9 cellular contexts compared by ENCODE assay signal in the genomic region with DNA sequence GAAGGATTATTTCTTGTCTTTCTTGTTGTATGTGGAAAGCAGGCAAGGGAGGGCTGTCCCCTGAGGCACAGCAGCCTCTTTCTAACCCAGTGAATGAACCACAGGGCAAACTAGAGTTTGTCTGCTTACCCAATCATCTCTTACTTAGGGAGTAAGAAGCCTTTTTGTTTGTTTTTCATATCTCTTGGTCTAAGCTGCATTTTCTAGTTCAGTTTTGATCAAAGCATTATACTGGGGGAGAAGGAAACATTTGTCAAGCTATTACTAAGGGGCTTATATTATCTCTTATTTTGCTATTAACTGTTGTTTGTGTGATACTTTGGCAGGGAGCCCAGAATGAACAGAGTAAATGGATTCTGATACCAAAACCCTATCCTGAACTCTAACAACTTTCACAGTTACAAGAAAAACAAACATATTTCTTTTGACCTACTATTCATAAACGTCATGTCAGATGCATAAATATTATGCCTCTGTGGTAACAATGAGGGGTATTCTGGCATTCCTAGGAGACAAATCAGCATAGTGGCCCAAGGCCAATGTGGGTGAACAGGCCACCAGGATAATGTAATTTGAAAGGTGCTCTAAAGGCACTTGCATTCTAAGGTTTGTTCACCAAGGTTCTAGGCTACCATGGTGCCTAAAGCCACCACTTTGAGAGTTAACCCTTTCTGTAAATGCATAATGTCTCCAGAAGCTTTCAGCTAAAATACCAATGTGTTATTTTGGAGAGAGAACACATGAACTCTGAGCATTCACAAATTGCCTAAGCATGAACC.
A peak's percentile ranks its signal among the peaks of the same experiment; 100 is the strongest.
DNase-seq lines count a peak whose midpoint lies in the region; ATAC-seq, FAIRE-seq and TF ChIP-seq lines count a peak whose summit lies in the region.
"Had no signal": no experiment of that assay in that cellular context is flagged by ENCODE, and none has a peak within 500 bp of the region (broad histone marks: within the 10 kb centered on the region; RNA-seq: fewer than 3 reads in every experiment).

No MANE protein-coding gene starts in this region.

- H3K27me3 ChIP-seq in astrocyte (ENCODE audit: insufficient read depth, low read length) (no peaks in the 10 kb centered on the region), uterus (no peaks in the 10 kb centered on the region)

- H3K9ac ChIP-seq in astrocyte (ENCODE audit: low read length): peak overlapping the region; percentile 63

- TF ChIP-seq POLR2A in uterus (IDR thresholded peaks at IDR 0.05): no peak

- peaks cover 26% of the 10 kb centered on the region for H3K4me1 Mint-ChIP-seq in activated naive CD4-positive, alpha-beta T cell treated with anti-CD3 and anti-CD28 coated beads, Interleukin-2, amount 50 U/mL, for 24 hours
- no peaks in the 10 kb centered on the region for H3K4me1 Mint-ChIP-seq in activated naive CD4-positive, alpha-beta T cell treated with anti-CD3 and anti-CD28 coated beads, Interleukin-2, amount 10 ng/mL, durations not matched to agents 7 days and 5 days
- H3K4me1 Mint-ChIP-seq in astrocyte (ENCODE audit: low read depth, unreplicated experiment): peaks cover 9% of the 10 kb centered on the region

- H3K9me3 Mint-ChIP-seq in activated naive CD4-positive, alpha-beta T cell treated with anti-CD3 and anti-CD28 coated beads, Interleukin-2, amount 50 U/mL, for 24 hours: no peaks in the 10 kb centered on the region
- no peaks in the 10 kb centered on the region for H3K9me3 Mint-ChIP-seq in activated naive CD4-positive, alpha-beta T cell treated with anti-CD3 and anti-CD28 coated beads, Interleukin-2, amount 10 ng/mL, durations not matched to agents 7 days and 5 days
- no peaks in the 10 kb centered on the region for H3K9me3 Mint-ChIP-seq in astrocyte (ENCODE audit: unreplicated experiment)

- TF ChIP-seq CTCF in astrocyte (IDR thresholded peaks at IDR 0.05; ENCODE audit: insufficient read depth, low read depth, low read length) (no peak), uterus (IDR thresholded peaks at IDR 0.05) (no peak)

- DNase-seq in activated naive CD4-positive, alpha-beta T cell treated with anti-CD3 and anti-CD28 coated beads, Interleukin-2, amount 10 ng/mL, durations not matched to agents 7 days and 5 days: no peak
- peak; percentile 73 for DNase-seq in astrocyte (ENCODE audit: low read depth)
- peak; percentile 95 for DNase-seq in kidney tubule cell (ENCODE audit: low spot score)
- peak in 1 of 2 donors; percentile 61 for DNase-seq in uterus
- DNase-seq in NCI-H510A treated with DMSO at 0.1 percent for 48 hours (lab: John Stamatoyannopoulos, UW): no peak
- DNase-seq: DND-41 had no signal

- H3K4me3 ChIP-seq in astrocyte (ENCODE audit: insufficient read depth, low read depth, low read length): no peak overlapping the region
- H3K4me3 ChIP-seq in uterus: no peak overlapping the region

- peak overlapping the region; percentile 6 for H3K4me2 ChIP-seq in astrocyte (ENCODE audit: low read length)

- CTCF ChIA-PET in activated naive CD4-positive, alpha-beta T cell treated with anti-CD3 and anti-CD28 coated beads, Interleukin-2, amount 10 ng/mL, durations not matched to agents 7 days and 5 days (lab: Charles Lee): interaction anchor here (0.8 kb wide), 1 partner anchor 9 kb away, joined by 3 read pairs; no protein-coding TSS in a partner anchor

- no peak for ATAC-seq in GM18870 (IDR thresholded peaks at IDR 0.05; ENCODE audit: unreplicated experiment)
- ATAC-seq in GM21786 (IDR thresholded peaks at IDR 0.05; ENCODE audit: unreplicated experiment): no peak

- FAIRE-seq in astrocyte (lab: Jason Lieb, UNC): peak; percentile 13

- no peaks in the 10 kb centered on the region for H3K79me2 ChIP-seq in astrocyte (ENCODE audit: insufficient read depth, low read length)

- H3K36me3 ChIP-seq in astrocyte (ENCODE audit: insufficient read depth, low read length): no peaks in the 10 kb centered on the region
- H3K36me3 ChIP-seq in uterus: no peaks in the 10 kb centered on the region

- no peak overlapping the region for H3K4me3 Mint-ChIP-seq in activated naive CD4-positive, alpha-beta T cell treated with anti-CD3 and anti-CD28 coated beads, Interleukin-2, amount 50 U/mL, for 24 hours
- H3K4me3 Mint-ChIP-seq in activated naive CD4-positive, alpha-beta T cell treated with anti-CD3 and anti-CD28 coated beads, Interleukin-2, amount 10 ng/mL, durations not matched to agents 7 days and 5 days: no peak overlapping the region
- no peak overlapping the region for H3K4me3 Mint-ChIP-seq in astrocyte (ENCODE audit: unreplicated experiment)

- H2AFZ ChIP-seq in astrocyte (ENCODE audit: low read depth, low read length): no peak overlapping the region

- H3K27ac Mint-ChIP-seq in activated naive CD4-positive, alpha-beta T cell treated with anti-CD3 and anti-CD28 coated beads, Interleukin-2, amount 50 U/mL, for 24 hours: peak overlapping the region; percentile 78
- no peak overlapping the region for H3K27ac Mint-ChIP-seq in activated naive CD4-positive, alpha-beta T cell treated with anti-CD3 and anti-CD28 coated beads, Interleukin-2, amount 10 ng/mL, durations not matched to agents 7 days and 5 days
- no peak overlapping the region for H3K27ac Mint-ChIP-seq in astrocyte (ENCODE audit: unreplicated experiment)

- no peaks in the 10 kb centered on the region for H3K27me3 Mint-ChIP-seq in activated naive CD4-positive, alpha-beta T cell treated with anti-CD3 and anti-CD28 coated beads, Interleukin-2, amount 50 U/mL, for 24 hours
- no peaks in the 10 kb centered on the region for H3K27me3 Mint-ChIP-seq in activated naive CD4-positive, alpha-beta T cell treated with anti-CD3 and anti-CD28 coated beads, Interleukin-2, amount 10 ng/mL, durations not matched to agents 7 days and 5 days
- no peaks in the 10 kb centered on the region for H3K27me3 Mint-ChIP-seq in astrocyte (ENCODE audit: low read depth, unreplicated experiment)

- H3K27ac ChIP-seq in astrocyte (ENCODE audit: low read depth, low read length) (peak overlapping the region; percentile 51), uterus (peak overlapping the region; percentile 65 to 87)

- no peaks in the 10 kb centered on the region for H4K20me1 ChIP-seq in astrocyte (ENCODE audit: insufficient read depth, low read length)

- no peaks in the 10 kb centered on the region for H3K36me3 Mint-ChIP-seq in activated naive CD4-positive, alpha-beta T cell treated with anti-CD3 and anti-CD28 coated beads, Interleukin-2, amount 50 U/mL, for 24 hours
- no peaks in the 10 kb centered on the region for H3K36me3 Mint-ChIP-seq in activated naive CD4-positive, alpha-beta T cell treated with anti-CD3 and anti-CD28 coated beads, Interleukin-2, amount 10 ng/mL, durations not matched to agents 7 days and 5 days
- no peaks in the 10 kb centered on the region for H3K36me3 Mint-ChIP-seq in astrocyte (ENCODE audit: low read depth, unreplicated experiment)

- intact Hi-C loops in uterus (cut with DNase I; ENCODE audit: low total_unique reads): no loop called here

- H3K9me3 ChIP-seq in astrocyte (ENCODE audit: insufficient read depth, low read depth, low read length): no peaks in the 10 kb centered on the region
- H3K9me3 ChIP-seq in uterus: no peaks in the 10 kb centered on the region

- peaks cover 20% of the 10 kb centered on the region for H3K4me1 ChIP-seq in astrocyte (ENCODE audit: insufficient read depth, low read length)
- peaks cover 0 to 5% of the 10 kb centered on the region in 2 donors for H3K4me1 ChIP-seq in uterus

Comparison
In these comparisons a context has a peak if more than half of its experiments do, and no peak if none do; other contexts are left out.
1. DNase-seq: peak in astrocyte (single experiment) and kidney tubule cell (single experiment); none in activated naive CD4-positive, alpha-beta T cell treated with anti-CD3 and anti-CD28 coated beads, Interleukin-2, amount 10 ng/mL, durations not matched to agents 7 days and 5 days (single experiment) and NCI-H510A treated with DMSO at 0.1 percent for 48 hours (single experiment).